ENCODE assay signal across 13 cellular contexts in genomic region chr11:83661491-83662350, GRCh38.
"Had no signal": no experiment of that assay in that cellular context is flagged by ENCODE, and none has a peak within 500 bp of the region (broad histone marks: within the 10 kb centered on the region; RNA-seq: fewer than 3 reads in every experiment).

No MANE protein-coding gene starts in this region.

- H3K4me3 Mint-ChIP-seq: activated B cell treated with CpG ODN at 0.5 μM for 24 hours; natural killer cell treated with Interleukin-12 subunit alpha and Interleukin-12 subunit beta and Interleukin-15 and Interleukin-18, amount 100 ng/mL, for 72 hours; stimulated activated naive CD8-positive, alpha-beta T cell treated with anti-CD3 and anti-CD28 coated beads, Interleukin-15, Interleukin-2, amounts not matched to agents 100 ng/mL and 50 ng/mL, for 24 hours had no signal

- H3K4me1 ChIP-seq: testis had no signal

- H3K4me1 Mint-ChIP-seq: activated B cell treated with CpG ODN at 0.5 μM for 24 hours had no signal

- H3K27me3 ChIP-seq: testis had no signal

- ATAC-seq: esophagus mucosa; left colon; natural killer cell treated with Interleukin-12 subunit alpha and Interleukin-12 subunit beta and Interleukin-15 and Interleukin-18, amount 100 ng/mL, for 72 hours had no signal

- H3K27me3 Mint-ChIP-seq: natural killer cell treated with Interleukin-12 subunit alpha and Interleukin-12 subunit beta and Interleukin-15 and Interleukin-18, amount 100 ng/mL, for 72 hours had no signal

- H3K27ac ChIP-seq: testis had no signal

- H3K4me3 ChIP-seq: testis had no signal

- H3K9me3 Mint-ChIP-seq: activated B cell treated with CpG ODN at 0.5 μM for 24 hours; activated T-helper 2 cell treated with anti-CD3 and anti-CD28 coated beads, Interferon-gamma antibody, Interleukin-2, Interleukin-4, amounts not matched to agents 10 μg/mL and 5 μg/mL and 100 μg/mL, durations not matched to agents 14 hours and 24 hours and 36 hours; natural killer cell treated with Interleukin-12 subunit alpha and Interleukin-12 subunit beta and Interleukin-15 and Interleukin-18, amount 100 ng/mL, for 72 hours; stimulated activated naive CD8-positive, alpha-beta T cell treated with anti-CD3 and anti-CD28 coated beads, Interleukin-15, Interleukin-2, amounts not matched to agents 100 ng/mL and 50 ng/mL, for 24 hours had no signal

- H3K27ac Mint-ChIP-seq: activated B cell treated with CpG ODN at 0.5 μM for 24 hours; activated T-helper 2 cell treated with anti-CD3 and anti-CD28 coated beads, Interferon-gamma antibody, Interleukin-2, Interleukin-4, amounts not matched to agents 10 μg/mL and 5 μg/mL and 100 μg/mL, durations not matched to agents 14 hours and 24 hours and 36 hours; natural killer cell treated with Interleukin-12 subunit alpha and Interleukin-12 subunit beta and Interleukin-15 and Interleukin-18, amount 100 ng/mL, for 72 hours; stimulated activated naive CD8-positive, alpha-beta T cell treated with anti-CD3 and anti-CD28 coated beads, Interleukin-15, Interleukin-2, amounts not matched to agents 100 ng/mL and 50 ng/mL, for 24 hours had no signal

- H3K9me3 ChIP-seq: testis had no signal

- DNase-seq: activated B cell treated with CpG ODN at 0.5 μM for 24 hours; activated CD4-positive, alpha-beta T cell treated with anti-CD3 and anti-CD28 coated beads, Interleukin-2, amount 50 U/mL, for 1 hour; activated naive CD4-positive, alpha-beta T cell treated with anti-CD3 and anti-CD28 coated beads, Interleukin-2, amount 50 U/mL, for 16 hours; cerebellar nuclear complex; glutamatergic neuron; left colon; stimulated activated CD4-positive, alpha-beta T cell treated with anti-CD3 and anti-CD28 coated beads, Interleukin-2, amount 100 ng/mL, for 48 hours; stimulated activated CD8-positive, alpha-beta memory T cell treated with anti-CD3 and anti-CD28 coated beads, Interleukin-4, amount 100 ng/mL, for 48 hours; testis had no signal

- H3K36me3 Mint-ChIP-seq: natural killer cell treated with Interleukin-12 subunit alpha and Interleukin-12 subunit beta and Interleukin-15 and Interleukin-18, amount 100 ng/mL, for 72 hours had no signal
